8 cellular contexts compared by ENCODE assay signal in genomic region chrX:46381630-46382029, GRCh38.
DNase-seq lines count a peak whose midpoint lies in the region; ATAC-seq and TF ChIP-seq lines count a peak whose summit lies in the region.

No MANE protein-coding gene starts in this region.

- ATAC-seq in GM21723 (IDR thresholded peaks at IDR 0.05; ENCODE audit: unreplicated experiment) (peak; percentile 56), GM18505 (IDR thresholded peaks at IDR 0.05; ENCODE audit: unreplicated experiment) (no peak)
- no peak for ATAC-seq in effector memory CD8-positive, alpha-beta T cell (replicated peaks)

- DNase-seq in Caco-2: peak; percentile 23 to 40
- DNase-seq in SK-MEL-5 (ENCODE audit: low read depth, low spot score): peak; percentile 44
- peak in 2 of 3 experiments; percentile 0 to 1 for DNase-seq in effector memory CD8-positive, alpha-beta T cell
- DNase-seq in stimulated activated CD4-positive, alpha-beta T cell treated with anti-CD3 and anti-CD28 coated beads, Interleukin-2, amount 100 ng/mL, for 24 hours: peak; percentile 25 to 30
- no peak for DNase-seq in sigmoid colon
- DNase-seq in NCI-H1436 treated with DMSO at 0.1 percent for 48 hours (lab: John Stamatoyannopoulos, UW): no peak

- H3K27me3 ChIP-seq in Caco-2 (replicated peaks; ENCODE audit: control insufficient read depth, insufficient read depth, low read length) (no peaks in the 10 kb centered on the region), sigmoid colon (no peaks in the 10 kb centered on the region)

- no peak for TF ChIP-seq EP300 in sigmoid colon (IDR thresholded peaks at IDR 0.05)

- in situ Hi-C loops in SK-MEL-5 (cut with HindIII; ENCODE audit: low pct_unique_long_range_greater_than_20kb, low sequenced_read_pairs): no loop called here

- peaks cover 6% of the 10 kb centered on the region for H3K36me3 Mint-ChIP-seq in Caco-2 (ENCODE audit: insufficient read depth, unreplicated experiment)
- no peaks in the 10 kb centered on the region for H3K36me3 Mint-ChIP-seq in effector memory CD8-positive, alpha-beta T cell (ENCODE audit: insufficient read depth)

- TF ChIP-seq CTCF in Caco-2 (IDR thresholded peaks at IDR 0.05; ENCODE audit: insufficient read depth in 1 of 2, low read depth in 1 of 2, low read length in 1 of 2, severe bottlenecking in 1 of 2, unreplicated experiment in 1 of 2): peak in 1 of 2 experiments; percentile 35
- TF ChIP-seq CTCF in sigmoid colon (IDR thresholded peaks at IDR 0.05): no peak

- intact Hi-C loops in Caco-2 (cut with micrococcal nuclease; ENCODE audit: unreplicated experiment): loop anchor here (1.0 kb wide), 1 partner anchor 28 kb away; no protein-coding TSS in a partner anchor
- intact Hi-C loops in sigmoid colon (cut with DNase I): no loop called here

- H3K4me1 ChIP-seq in Caco-2 (0 out of 2 replicates have a peak, but pooled peaks cover 1% of the 10 kb centered on the region), sigmoid colon (no peaks in the 10 kb centered on the region)

- WGBS in sigmoid colon, 2 donors: 31 to 40% methylated on average over 2 of the region's 2 CpGs

- BruUV-seq in Caco-2 (replicated peaks; lab: Mats Ljungman, UMichigan): no TSS peak

- POLR2A ChIA-PET in Caco-2 (lab: Charles Lee): no interaction called here

- no peak overlapping the region for H3K27ac Mint-ChIP-seq in Caco-2 (ENCODE audit: unreplicated experiment)
- no peak overlapping the region for H3K27ac Mint-ChIP-seq in effector memory CD8-positive, alpha-beta T cell

- peaks cover 12% of the 10 kb centered on the region for H3K9me3 Mint-ChIP-seq in Caco-2 (ENCODE audit: unreplicated experiment)
- no peaks in the 10 kb centered on the region for H3K9me3 Mint-ChIP-seq in effector memory CD8-positive, alpha-beta T cell

- peaks cover 8% of the 10 kb centered on the region for H3K4me1 Mint-ChIP-seq in Caco-2 (ENCODE audit: low read depth, unreplicated experiment)
- H3K4me1 Mint-ChIP-seq in effector memory CD8-positive, alpha-beta T cell (ENCODE audit: low read depth in 2 of 2): peaks cover 0 to 3% of the 10 kb centered on the region in 2 donors

- no peaks in the 10 kb centered on the region for H3K27me3 Mint-ChIP-seq in Caco-2 (ENCODE audit: insufficient read depth, unreplicated experiment)
- peaks cover 12 to 13% of the 10 kb centered on the region in 2 donors for H3K27me3 Mint-ChIP-seq in effector memory CD8-positive, alpha-beta T cell

- TF ChIP-seq POLR2A in sigmoid colon (IDR thresholded peaks at IDR 0.05) (no peak), GM18505 (IDR thresholded peaks at IDR 0.05; ENCODE audit: borderline replicate concordance, extremely low read depth, insufficient read depth, insufficient read length) (no peak)

- H3K4me3 ChIP-seq in Caco-2 (ENCODE audit: low read depth, low read length) (no peak overlapping the region), sigmoid colon (no peak overlapping the region)

- H3K4me3 Mint-ChIP-seq in Caco-2 (ENCODE audit: unreplicated experiment): no peak overlapping the region
- H3K4me3 Mint-ChIP-seq in effector memory CD8-positive, alpha-beta T cell: no peak overlapping the region

- H3K9me3 ChIP-seq in Caco-2: no peaks in the 10 kb centered on the region
- no peaks in the 10 kb centered on the region for H3K9me3 ChIP-seq in sigmoid colon

- CTCF ChIA-PET in Caco-2 (lab: Charles Lee): interaction anchor here (1.7 kb wide), 1 partner anchor 27 kb away, joined by 9 read pairs; no protein-coding TSS in a partner anchor

- H3K36me3 ChIP-seq in Caco-2 (ENCODE audit: control insufficient read depth, insufficient read depth, low read length): no peaks in the 10 kb centered on the region
- no peaks in the 10 kb centered on the region for H3K36me3 ChIP-seq in sigmoid colon

- no peak overlapping the region for H3K27ac ChIP-seq in sigmoid colon

Comparison
In these comparisons a context has a peak if more than half of its experiments do, and no peak if none do; other contexts are left out.
1. DNase-seq: peak in Caco-2 (2 of 2), SK-MEL-5 (single experiment), effector memory CD8-positive, alpha-beta T cell (2 of 3) and stimulated activated CD4-positive, alpha-beta T cell treated with anti-CD3 and anti-CD28 coated beads, Interleukin-2, amount 100 ng/mL, for 24 hours (2 of 2); none in sigmoid colon (single experiment) and NCI-H1436 treated with DMSO at 0.1 percent for 48 hours (single experiment).